21 cellular contexts compared by ENCODE assay signal in genomic region chr5:5487961-5488360, GRCh38.
DNase-seq lines count a peak whose midpoint lies in the region; ATAC-seq lines count a peak whose summit lies in the region.
"Had no signal": no experiment of that assay in that cellular context is flagged by ENCODE, and none has a peak within 500 bp of the region (broad histone marks: within the 10 kb centered on the region; RNA-seq: fewer than 3 reads in every experiment).

No MANE protein-coding gene starts in this region.

- intact Hi-C loops in activated CD4-positive, alpha-beta T cell treated with anti-CD3 and anti-CD28 coated beads for 36 hours (cut with DNase I, micrococcal nuclease): no loop called here

- H3K27me3 Mint-ChIP-seq in activated CD4-positive, alpha-beta T cell treated with anti-CD3 and anti-CD28 coated beads for 36 hours: no peaks in the 10 kb centered on the region
- H3K27me3 Mint-ChIP-seq in activated CD4-positive, alpha-beta T cell treated with anti-CD3 and anti-CD28 coated beads, Interleukin-2, amount 10 ng/mL, durations not matched to agents 7 days and 5 days: no peaks in the 10 kb centered on the region
- no peaks in the 10 kb centered on the region for H3K27me3 Mint-ChIP-seq in stimulated activated naive CD8-positive, alpha-beta T cell treated with anti-CD3 and anti-CD28 coated beads, Interleukin-15, Interleukin-2, amounts not matched to agents 100 ng/mL and 50 ng/mL, for 24 hours

- peak overlapping the region; percentile 20 for H3K27ac Mint-ChIP-seq in activated CD4-positive, alpha-beta T cell treated with anti-CD3 and anti-CD28 coated beads for 36 hours
- no peak overlapping the region for H3K27ac Mint-ChIP-seq in activated CD4-positive, alpha-beta T cell treated with anti-CD3 and anti-CD28 coated beads, Interleukin-2, amount 10 ng/mL, durations not matched to agents 7 days and 5 days
- H3K27ac Mint-ChIP-seq in stimulated activated naive CD8-positive, alpha-beta T cell treated with anti-CD3 and anti-CD28 coated beads, Interleukin-15, Interleukin-2, amounts not matched to agents 100 ng/mL and 50 ng/mL, for 24 hours: peak overlapping the region; percentile 81

- peaks cover 12% of the 10 kb centered on the region for H3K36me3 Mint-ChIP-seq in activated CD4-positive, alpha-beta T cell treated with anti-CD3 and anti-CD28 coated beads for 36 hours (ENCODE audit: low read depth)
- H3K36me3 Mint-ChIP-seq in activated CD4-positive, alpha-beta T cell treated with anti-CD3 and anti-CD28 coated beads, Interleukin-2, amount 10 ng/mL, durations not matched to agents 7 days and 5 days (ENCODE audit: low read depth): peaks cover 14% of the 10 kb centered on the region
- peaks cover 41% of the 10 kb centered on the region for H3K36me3 Mint-ChIP-seq in stimulated activated naive CD8-positive, alpha-beta T cell treated with anti-CD3 and anti-CD28 coated beads, Interleukin-15, Interleukin-2, amounts not matched to agents 100 ng/mL and 50 ng/mL, for 24 hours (ENCODE audit: low read depth)

- peaks cover 7% of the 10 kb centered on the region for H3K4me1 Mint-ChIP-seq in activated CD4-positive, alpha-beta T cell treated with anti-CD3 and anti-CD28 coated beads for 36 hours
- peaks cover 9% of the 10 kb centered on the region for H3K4me1 Mint-ChIP-seq in activated CD4-positive, alpha-beta T cell treated with anti-CD3 and anti-CD28 coated beads, Interleukin-2, amount 10 ng/mL, durations not matched to agents 7 days and 5 days
- peaks cover 10% of the 10 kb centered on the region for H3K4me1 Mint-ChIP-seq in stimulated activated naive CD8-positive, alpha-beta T cell treated with anti-CD3 and anti-CD28 coated beads, Interleukin-15, Interleukin-2, amounts not matched to agents 100 ng/mL and 50 ng/mL, for 24 hours (ENCODE audit: low read depth)

- CTCF ChIA-PET in activated CD4-positive, alpha-beta T cell treated with anti-CD3 and anti-CD28 coated beads for 36 hours (lab: Charles Lee): interaction anchor here (0.6 kb wide), 1 partner anchor 31 kb away, joined by 3 read pairs; no protein-coding TSS in a partner anchor
- CTCF ChIA-PET in activated CD4-positive, alpha-beta T cell treated with anti-CD3 and anti-CD28 coated beads, Interleukin-2, amount 10 ng/mL, durations not matched to agents 7 days and 5 days (lab: Charles Lee): no interaction called here

- POLR2A ChIA-PET in activated CD4-positive, alpha-beta T cell treated with anti-CD3 and anti-CD28 coated beads for 36 hours (lab: Charles Lee): no interaction called here
- POLR2A ChIA-PET in activated CD4-positive, alpha-beta T cell treated with anti-CD3 and anti-CD28 coated beads, Interleukin-2, amount 10 ng/mL, durations not matched to agents 7 days and 5 days (lab: Charles Lee): no interaction called here

- no peak overlapping the region for H3K4me3 Mint-ChIP-seq in activated CD4-positive, alpha-beta T cell treated with anti-CD3 and anti-CD28 coated beads for 36 hours
- no peak overlapping the region for H3K4me3 Mint-ChIP-seq in activated CD4-positive, alpha-beta T cell treated with anti-CD3 and anti-CD28 coated beads, Interleukin-2, amount 10 ng/mL, durations not matched to agents 7 days and 5 days
- no peak overlapping the region for H3K4me3 Mint-ChIP-seq in stimulated activated naive CD8-positive, alpha-beta T cell treated with anti-CD3 and anti-CD28 coated beads, Interleukin-15, Interleukin-2, amounts not matched to agents 100 ng/mL and 50 ng/mL, for 24 hours

- H3K9me3 Mint-ChIP-seq in activated CD4-positive, alpha-beta T cell treated with anti-CD3 and anti-CD28 coated beads for 36 hours (ENCODE audit: low read depth): no peaks in the 10 kb centered on the region
- H3K9me3 Mint-ChIP-seq in activated CD4-positive, alpha-beta T cell treated with anti-CD3 and anti-CD28 coated beads, Interleukin-2, amount 10 ng/mL, durations not matched to agents 7 days and 5 days: no peaks in the 10 kb centered on the region
- H3K9me3 Mint-ChIP-seq in stimulated activated naive CD8-positive, alpha-beta T cell treated with anti-CD3 and anti-CD28 coated beads, Interleukin-15, Interleukin-2, amounts not matched to agents 100 ng/mL and 50 ng/mL, for 24 hours: no peaks in the 10 kb centered on the region

- no peak for DNase-seq in activated CD4-positive, alpha-beta T cell treated with anti-CD3 and anti-CD28 coated beads for 36 hours
- DNase-seq in activated CD4-positive, alpha-beta T cell treated with anti-CD3 and anti-CD28 coated beads, Interleukin-2, amount 10 ng/mL, durations not matched to agents 7 days and 5 days: no peak
- DNase-seq in stimulated activated naive CD8-positive, alpha-beta T cell treated with anti-CD3 and anti-CD28 coated beads, Interleukin-15, Interleukin-2, amounts not matched to agents 100 U/mL and 50 U/mL, for 24 hours: no peak
- DNase-seq in myocyte (ENCODE audit: low read depth): peak; percentile 87
- DNase-seq in pons (ENCODE audit: low spot score): no peak
- no peak for DNase-seq in T-helper 1 cell
- DNase-seq: ACHN, DMS53, GDM1, MM.1S, NCI-H1048, NCI-H1417 treated with DMSO at 0.1 percent for 48 hours, NCI-H187, NCI-H446, NCI-H526, OCI-M1 had no signal

- ATAC-seq in activated CD4-positive, alpha-beta T cell treated with anti-CD3 and anti-CD28 coated beads for 36 hours: no peak
- ATAC-seq in stimulated activated naive CD8-positive, alpha-beta T cell treated with anti-CD3 and anti-CD28 coated beads, Interleukin-15, Interleukin-2, amounts not matched to agents 100 U/mL and 50 U/mL, for 24 hours: no peak
- no peak for ATAC-seq in GM19452 (IDR thresholded peaks at IDR 0.05; ENCODE audit: unreplicated experiment)
- ATAC-seq: HCT116, HepG2, K562 had no signal
